ENCODE assay signal across 15 cellular contexts in the genomic region with DNA sequence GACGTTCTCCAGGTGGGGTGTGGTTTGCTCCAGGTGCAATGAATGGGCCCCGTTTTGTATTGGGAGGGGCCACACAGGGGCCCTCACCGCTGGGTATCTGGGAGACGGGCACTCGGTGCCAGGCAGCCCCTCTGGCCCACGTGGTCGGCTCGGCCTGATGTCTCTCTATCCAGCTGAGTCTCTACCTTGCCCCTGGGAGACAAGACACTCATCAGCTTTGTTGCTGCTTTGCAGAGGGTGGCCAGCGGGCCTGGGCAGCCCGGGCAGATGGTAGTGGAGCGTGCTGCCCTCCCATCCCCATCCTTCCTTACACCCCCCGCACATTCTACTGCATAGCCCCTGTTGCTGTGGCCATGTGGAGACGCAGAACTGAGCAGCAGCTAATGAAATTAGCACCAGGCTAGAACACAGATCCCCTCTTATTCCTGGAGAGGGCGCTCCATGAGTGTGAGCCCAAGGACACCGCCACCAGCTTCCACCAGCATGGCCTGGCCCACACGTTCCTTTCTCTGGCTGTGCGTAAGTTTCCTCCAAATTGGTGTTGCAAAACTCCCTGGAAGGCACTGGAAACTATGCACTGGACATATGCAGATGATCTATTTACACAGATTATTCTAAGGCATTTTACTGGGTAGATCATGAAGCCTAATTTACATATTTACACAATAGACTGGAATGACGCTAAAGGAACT.
DNase-seq lines count a peak whose midpoint lies in the region; ATAC-seq and TF ChIP-seq lines count a peak whose summit lies in the region.
"Had no signal": no experiment of that assay in that cellular context is flagged by ENCODE, and none has a peak within 500 bp of the region (broad histone marks: within the 10 kb centered on the region; RNA-seq: fewer than 3 reads in every experiment).

No MANE protein-coding gene starts in this region.

- H3K4me3 Mint-ChIP-seq in chondrocyte (ENCODE audit: unreplicated experiment) = no peak overlapping the region
- H3K4me3 Mint-ChIP-seq: activated naive CD4-positive, alpha-beta T cell treated with anti-CD3 and anti-CD28 coated beads for 36 hours; central memory CD8-positive, alpha-beta T cell had no signal

- no peak overlapping the region for H4K8ac ChIP-seq in trophoblast cell (ENCODE audit: low read depth, low read length)

- no peak overlapping the region for H4K91ac ChIP-seq in trophoblast cell (ENCODE audit: low read depth, low read length)

- no peaks in the 10 kb centered on the region for H3K79me2 ChIP-seq in trophoblast cell (ENCODE audit: control insufficient read depth, insufficient read depth, low read length, poor library complexity)

- no peak overlapping the region for H3K4ac ChIP-seq in trophoblast cell (ENCODE audit: low read depth, low read length)

- no peak overlapping the region for H2AK5ac ChIP-seq in trophoblast cell (ENCODE audit: low read length)

- no peak overlapping the region for H3K27ac ChIP-seq in trophoblast cell (ENCODE audit: low read depth, low read length)
- H3K27ac ChIP-seq: HL-60 had no signal

- H2BK12ac ChIP-seq in trophoblast cell (ENCODE audit: low read length) = no peak overlapping the region

- no peaks in the 10 kb centered on the region for H3K4me1 ChIP-seq in trophoblast cell (ENCODE audit: control insufficient read depth in 1 of 2, insufficient read depth in 2 of 2, low read length in 2 of 2)
- H3K4me1 ChIP-seq: Caco-2 had no signal

- no CpG with 5 or more reads among the region's 18 CpGs for WGBS in trophoblast cell (ENCODE audit: extremely low coverage, insufficient coverage, insufficient read length)

- no peaks in the 10 kb centered on the region for H3K79me1 ChIP-seq in trophoblast cell (ENCODE audit: low read length)

- H3K4me1 Mint-ChIP-seq in chondrocyte (ENCODE audit: low read depth) = peaks cover 14% of the 10 kb centered on the region
- H3K4me1 Mint-ChIP-seq: central memory CD8-positive, alpha-beta T cell had no signal

- TF ChIP-seq CTCF in chondrocyte (IDR thresholded peaks at IDR 0.05) = no peak

- no peaks in the 10 kb centered on the region for H3K27me3 Mint-ChIP-seq in chondrocyte (ENCODE audit: low read depth)
- H3K27me3 Mint-ChIP-seq: central memory CD8-positive, alpha-beta T cell had no signal

- peaks cover 2% of the 10 kb centered on the region for H3K36me3 Mint-ChIP-seq in chondrocyte (ENCODE audit: low read depth)

- H3K14ac ChIP-seq in trophoblast cell (ENCODE audit: low read length) = no peak overlapping the region

- no peak overlapping the region for H3K9ac ChIP-seq in trophoblast cell (ENCODE audit: low read length)

- no peak overlapping the region for H3K23ac ChIP-seq in trophoblast cell (ENCODE audit: low read length)

- no peak overlapping the region for H3K4me3 ChIP-seq in trophoblast cell (ENCODE audit: low read depth, low read length)
- H3K4me3 ChIP-seq: lung, smooth muscle cell had no signal

- no peaks in the 10 kb centered on the region for H3K9me3 ChIP-seq in trophoblast cell (ENCODE audit: insufficient read depth, low read depth, low read length)
- H3K9me3 ChIP-seq: Caco-2 had no signal

- H3K4me2 ChIP-seq in trophoblast cell (ENCODE audit: low read length) = no peak overlapping the region
- H3K4me2 ChIP-seq: smooth muscle cell had no signal

- no peaks in the 10 kb centered on the region for H3K9me3 Mint-ChIP-seq in chondrocyte (ENCODE audit: low read depth)
- H3K9me3 Mint-ChIP-seq: activated naive CD4-positive, alpha-beta T cell treated with anti-CD3 and anti-CD28 coated beads for 36 hours had no signal

- ATAC-seq in HG02938 (IDR thresholded peaks at IDR 0.05; ENCODE audit: unreplicated experiment) = no peak
- ATAC-seq in GM18858 (IDR thresholded peaks at IDR 0.05; ENCODE audit: unreplicated experiment) = no peak
- no peak for ATAC-seq in GM21619 (IDR thresholded peaks at IDR 0.05; ENCODE audit: unreplicated experiment)

- peaks cover 11 to 22% of the 10 kb centered on the region in 2 experiments for H3K36me3 ChIP-seq in trophoblast cell (ENCODE audit: control insufficient read depth in 1 of 2, insufficient read depth in 2 of 2, low read length in 2 of 2)

- H2BK120ac ChIP-seq in trophoblast cell (ENCODE audit: insufficient read depth, low read length, poor library complexity) = no peak overlapping the region

- H2AFZ ChIP-seq in trophoblast cell (ENCODE audit: insufficient read depth, low read length, poor library complexity) = no peak overlapping the region

- H3K27me3 ChIP-seq in trophoblast cell (ENCODE audit: insufficient read depth, low read length) = no peaks in the 10 kb centered on the region

- H2BK5ac ChIP-seq in trophoblast cell (ENCODE audit: low read depth, low read length, poor library complexity) = no peak overlapping the region

- no peak overlapping the region for H3K27ac Mint-ChIP-seq in chondrocyte (ENCODE audit: unreplicated experiment)
- H3K27ac Mint-ChIP-seq: activated naive CD4-positive, alpha-beta T cell treated with anti-CD3 and anti-CD28 coated beads for 36 hours had no signal

- DNase-seq in DMS79 treated with DMSO at 0.1 percent for 48 hours (lab: John Stamatoyannopoulos, UW) = peak; percentile 14
- no peak for DNase-seq in DMS79 (lab: John Stamatoyannopoulos, UW)
- peak; percentile 29 for DNase-seq in MV-4-11 (lab: John Stamatoyannopoulos, UW)
- peak; percentile 59 for DNase-seq in chondrocyte (ENCODE audit: low spot score)
- peak; percentile 74 to 78 for DNase-seq in trophoblast cell
- DNase-seq: activated naive CD4-positive, alpha-beta T cell treated with anti-CD3 and anti-CD28 coated beads for 36 hours; Caco-2; hippocampal formation had no signal

- no peak overlapping the region for H3K18ac ChIP-seq in trophoblast cell (ENCODE audit: low read length)

- no peak overlapping the region for H4K12ac ChIP-seq in trophoblast cell (ENCODE audit: low read depth, low read length)
